In genomic region chr4:184199780-184200179, GRCh38 we compare ENCODE assay signal across 31 cellular contexts. TPM values are rescaled to one million over a fixed set of nuclear protein-coding genes. Genes with fewer than 3 reads are reported as not detected.
"Had no signal": no experiment of that assay in that cellular context is flagged by ENCODE, and none has a peak within 500 bp of the region (broad histone marks: within the 10 kb centered on the region; RNA-seq: fewer than 3 reads in every experiment).

No MANE protein-coding gene starts in this region.

- ATAC-seq: effector memory CD8-positive, alpha-beta T cell; esophagus mucosa; foreskin keratinocyte; gastrocnemius medialis; gastroesophageal sphincter; heart left ventricle; heart right ventricle had no signal

- FAIRE-seq: colon, endometrium, endothelial cell of umbilical vein, frontal cortex had no signal

- H3K27ac Mint-ChIP-seq: dendritic cell treated with granulocyte-macrophage colony-stimulating factor and Interleukin-4, amounts not matched to agents 40 ng/mL and 50 ng/mL, for 4 days; effector memory CD8-positive, alpha-beta T cell; endodermal cell had no signal

- DNase-seq: colonic mucosa; cortex of kidney; dermis blood vessel endothelial cell; dorsolateral prefrontal cortex; effector CD4-positive, alpha-beta T cell; effector CD8-positive, alpha-beta T cell; effector memory CD4-positive, alpha-beta T cell; effector memory CD8-positive, alpha-beta T cell; endodermal cell; erythroblast; esophagus squamous epithelium; foreskin fibroblast; foreskin keratinocyte; foreskin melanocyte; gastrocnemius medialis; glutamatergic neuron; head of caudate nucleus; heart left ventricle; heart right ventricle had no signal

- H3K4me3 Mint-ChIP-seq: dendritic cell treated with granulocyte-macrophage colony-stimulating factor and Interleukin-4, amounts not matched to agents 40 ng/mL and 50 ng/mL, for 4 days; effector memory CD8-positive, alpha-beta T cell; endodermal cell had no signal

- H3K4me1 ChIP-seq: colonic mucosa, esophagus muscularis mucosa, esophagus squamous epithelium, foreskin keratinocyte, gastrocnemius medialis, gastroesophageal sphincter, heart left ventricle, heart right ventricle had no signal

- H3K9me3 ChIP-seq: colonic mucosa, esophagus muscularis mucosa, esophagus squamous epithelium, gastrocnemius medialis, gastroesophageal sphincter, heart left ventricle, heart right ventricle had no signal

- H3K4me3 ChIP-seq: colonic mucosa, coronary artery, dorsolateral prefrontal cortex, esophagus muscularis mucosa, esophagus squamous epithelium, gastrocnemius medialis, gastroesophageal sphincter, heart left ventricle, heart right ventricle had no signal

- H3K9me3 Mint-ChIP-seq: dendritic cell treated with granulocyte-macrophage colony-stimulating factor and Interleukin-4, amounts not matched to agents 40 ng/mL and 50 ng/mL, for 4 days; effector memory CD8-positive, alpha-beta T cell; endodermal cell had no signal

- H3K36me3 ChIP-seq: colonic mucosa, esophagus muscularis mucosa, esophagus squamous epithelium, gastrocnemius medialis, gastroesophageal sphincter, heart left ventricle, heart right ventricle had no signal

- H3K27ac ChIP-seq: colonic mucosa, coronary artery, dorsolateral prefrontal cortex, epithelial cell of prostate, esophagus muscularis mucosa, esophagus squamous epithelium, foreskin keratinocyte, gastrocnemius medialis, gastroesophageal sphincter, heart left ventricle, heart right ventricle had no signal

- H3K27me3 ChIP-seq: colonic mucosa, esophagus squamous epithelium, foreskin keratinocyte, gastrocnemius medialis, gastroesophageal sphincter, heart right ventricle had no signal

RNA-seq across cellular contexts. Expression of gene ENPP6, which starts 17.9 kb away (rescaled TPM):
- total RNA-seq: dermis blood vessel endothelial cell, endothelial cell of umbilical vein, epithelial cell of proximal tubule, esophagus mucosa, fibroblast of villous mesenchyme, foreskin keratinocyte had no signal
- polyA plus RNA-seq: endothelial cell of umbilical vein had no signal
